In the genomic region with DNA sequence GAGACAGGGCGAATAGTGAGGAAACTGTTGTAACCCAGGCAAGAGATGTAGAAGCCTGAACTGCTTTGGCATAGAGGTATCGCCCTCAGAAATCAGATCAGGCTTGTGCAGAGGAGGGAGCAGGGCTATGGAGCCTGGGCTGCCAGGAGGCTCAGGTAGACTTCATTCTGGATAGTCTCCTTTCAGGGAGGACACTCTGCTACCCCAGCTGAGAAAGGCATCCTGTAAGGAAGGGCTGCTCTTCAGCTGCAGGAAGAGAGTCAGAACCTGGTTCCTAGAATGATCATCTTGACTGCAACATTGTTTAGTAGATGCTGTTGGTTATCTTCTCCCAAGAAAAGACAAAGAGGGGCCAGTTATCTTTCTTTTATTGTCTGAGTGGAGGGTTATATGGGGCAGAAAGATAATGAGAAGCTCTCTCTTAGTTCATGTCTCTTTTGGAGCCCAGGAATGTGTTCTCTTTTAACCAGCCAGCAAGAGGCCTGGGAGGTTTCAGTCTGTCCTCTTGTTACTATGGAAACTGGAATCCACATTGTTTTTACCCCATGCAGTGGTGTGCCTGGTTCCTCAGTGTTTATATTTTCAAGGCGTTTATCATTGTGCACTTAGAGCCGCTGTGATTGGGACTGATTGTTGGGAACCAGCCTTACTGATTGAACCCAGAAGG, we compare ENCODE assay signal across 8 cellular contexts.
DNase-seq lines count a peak whose midpoint lies in the region; TF ChIP-seq lines count a peak whose summit lies in the region.

No MANE protein-coding gene starts in this region.

- H3K9ac ChIP-seq in rectal smooth muscle tissue (ENCODE audit: low read length), result no peak overlapping the region

- H3K4me1 ChIP-seq in rectal smooth muscle tissue (ENCODE audit: control insufficient read depth, insufficient read depth, low read length), result peaks cover 30% of the 10 kb centered on the region

- no peaks in the 10 kb centered on the region for H3K36me3 ChIP-seq in rectal smooth muscle tissue (ENCODE audit: control insufficient read depth, insufficient read depth, low read length)

- TF ChIP-seq CTCF in fibroblast of the aortic adventitia (IDR thresholded peaks at IDR 0.05; ENCODE audit: insufficient read depth, low read length), result no peak

- no peaks in the 10 kb centered on the region for H3K27me3 ChIP-seq in rectal smooth muscle tissue (ENCODE audit: control insufficient read depth, insufficient read depth, low read length)

- DNase-seq in H4 (ENCODE audit: low spot score) (peak; percentile 50), RPMI8226 (peak; percentile 16), fibroblast of the aortic adventitia (ENCODE audit: low read depth) (peak; percentile 69), substantia nigra (lab: John Stamatoyannopoulos, UW) (no peak), NCI-H524 (lab: John Stamatoyannopoulos, UW) (no peak), NCI-H2029 treated with DMSO at 0.1 percent for 48 hours (lab: John Stamatoyannopoulos, UW) (no peak), NCI-H2196 (lab: John Stamatoyannopoulos, UW; ENCODE audit: unreplicated experiment) (no peak)

- H3K27ac ChIP-seq in rectal smooth muscle tissue (ENCODE audit: low read depth, low read length), result peak overlapping the region; percentile 56
- no peak overlapping the region for H3K27ac ChIP-seq in substantia nigra (ENCODE audit: low read depth, low read length, poor library complexity, severe bottlenecking)

- H3K4me3 ChIP-seq in fibroblast of the aortic adventitia (ENCODE audit: low read depth, low read length), result no peak overlapping the region
- no peak overlapping the region for H3K4me3 ChIP-seq in rectal smooth muscle tissue (ENCODE audit: low read length)

Comparison
In these comparisons a context has a peak if more than half of its experiments do, and no peak if none do; other contexts are left out.
1. DNase-seq: peak in H4 (single experiment), RPMI8226 (single experiment) and fibroblast of the aortic adventitia (single experiment); none in substantia nigra (0 of 49), NCI-H524 (0 of 2), NCI-H2029 treated with DMSO at 0.1 percent for 48 hours (single experiment) and NCI-H2196 (single experiment).